ENCODE assay signal across 17 cellular contexts in genomic region chr3:62446337-62446940, GRCh38.
A peak's percentile ranks its signal among the peaks of the same experiment; 100 is the strongest.
DNase-seq lines count a peak whose midpoint lies in the region; ATAC-seq, FAIRE-seq and TF ChIP-seq lines count a peak whose summit lies in the region.
"Had no signal": no experiment of that assay in that cellular context is flagged by ENCODE, and none has a peak within 500 bp of the region (broad histone marks: within the 10 kb centered on the region; RNA-seq: fewer than 3 reads in every experiment).

No MANE protein-coding gene starts in this region.

- ATAC-seq in GM18907 (IDR thresholded peaks at IDR 0.05; ENCODE audit: unreplicated experiment) (peak; percentile 84), HG02884 (IDR thresholded peaks at IDR 0.05; ENCODE audit: unreplicated experiment) (peak; percentile 68), T-cell (replicated peaks in 1 of 4) (no peak), esophagus mucosa (no peak)
- ATAC-seq: body of pancreas, Panc1 had no signal

- POLR2A ChIA-PET in T-cell (lab: Charles Lee): no interaction called here
- POLR2A ChIA-PET in RWPE1 (lab: Yijun Ruan, JAX; ENCODE audit: low non-redundant PET): no interaction called here

- H3K27me3 Mint-ChIP-seq in T-cell: no peaks in the 10 kb centered on the region
- peaks cover 7% of the 10 kb centered on the region for H3K27me3 Mint-ChIP-seq in osteocyte (ENCODE audit: unreplicated experiment)

- TF ChIP-seq CTCF in D721Med (IDR thresholded peaks at IDR 0.05; ENCODE audit: insufficient read depth, missing control alignments) (no peak), osteocyte (IDR thresholded peaks at IDR 0.05) (no peak), RWPE1 (conservative IDR thresholded peaks at IDR 0.05; ENCODE audit: low read depth) (no peak)

- CTCF ChIA-PET in T-cell (lab: Charles Lee) (no interaction called here), RWPE1 (lab: Yijun Ruan, JAX) (no interaction called here)

- H3K36me3 Mint-ChIP-seq in T-cell (no peaks in the 10 kb centered on the region), osteocyte (ENCODE audit: unreplicated experiment) (no peaks in the 10 kb centered on the region)

- H3K27ac Mint-ChIP-seq in T-cell: peak overlapping the region in 1 of 2 donors; percentile 19
- no peak overlapping the region for H3K27ac Mint-ChIP-seq in osteocyte (ENCODE audit: unreplicated experiment)

- peaks cover 0 to 7% (median 3%) of the 10 kb centered on the region in 3 donors for H3K9me3 Mint-ChIP-seq in T-cell
- H3K9me3 Mint-ChIP-seq in osteocyte (ENCODE audit: unreplicated experiment): no peaks in the 10 kb centered on the region

- peak; percentile 21 for FAIRE-seq in D721Med (lab: Jason Lieb, UNC)

- peaks cover 26 to 28% (median 28%) of the 10 kb centered on the region in 3 donors for H3K4me1 Mint-ChIP-seq in T-cell
- H3K4me1 Mint-ChIP-seq in osteocyte (ENCODE audit: unreplicated experiment): peaks cover 8% of the 10 kb centered on the region

- no peak for DNase-seq in D721Med (ENCODE audit: insufficient read length, low spot score)
- no peak for DNase-seq in T-cell
- no peak for DNase-seq in osteocyte (ENCODE audit: extremely low spot score, unreplicated experiment)
- DNase-seq in RWPE1 (ENCODE audit: low spot score): no peak
- DNase-seq in NCI-H2227 treated with DMSO at 0.1 percent for 48 hours (lab: John Stamatoyannopoulos, UW): no peak
- DNase-seq: BE2C; body of pancreas; GDM1; hypothalamus; mesenchymal stem cell; NCI-H2081 treated with DMSO at 0.1 percent for 48 hours; stimulated activated naive CD4-positive, alpha-beta T cell; T1000 had no signal

- H3K4me3 Mint-ChIP-seq in T-cell (peak overlapping the region in 2 of 3 donors; percentile 58 to 60), osteocyte (ENCODE audit: unreplicated experiment) (no peak overlapping the region)

- H3K27ac ChIP-seq in RWPE1: no peak overlapping the region
- H3K27ac ChIP-seq: body of pancreas had no signal

Comparison
In these comparisons a context has a peak if more than half of its experiments do, and no peak if none do; other contexts are left out.
1. ATAC-seq: peak in GM18907 (single experiment) and HG02884 (single experiment); none in T-cell (0 of 4) and esophagus mucosa (single experiment).